10 cellular contexts compared by ENCODE assay signal in the genomic region with DNA sequence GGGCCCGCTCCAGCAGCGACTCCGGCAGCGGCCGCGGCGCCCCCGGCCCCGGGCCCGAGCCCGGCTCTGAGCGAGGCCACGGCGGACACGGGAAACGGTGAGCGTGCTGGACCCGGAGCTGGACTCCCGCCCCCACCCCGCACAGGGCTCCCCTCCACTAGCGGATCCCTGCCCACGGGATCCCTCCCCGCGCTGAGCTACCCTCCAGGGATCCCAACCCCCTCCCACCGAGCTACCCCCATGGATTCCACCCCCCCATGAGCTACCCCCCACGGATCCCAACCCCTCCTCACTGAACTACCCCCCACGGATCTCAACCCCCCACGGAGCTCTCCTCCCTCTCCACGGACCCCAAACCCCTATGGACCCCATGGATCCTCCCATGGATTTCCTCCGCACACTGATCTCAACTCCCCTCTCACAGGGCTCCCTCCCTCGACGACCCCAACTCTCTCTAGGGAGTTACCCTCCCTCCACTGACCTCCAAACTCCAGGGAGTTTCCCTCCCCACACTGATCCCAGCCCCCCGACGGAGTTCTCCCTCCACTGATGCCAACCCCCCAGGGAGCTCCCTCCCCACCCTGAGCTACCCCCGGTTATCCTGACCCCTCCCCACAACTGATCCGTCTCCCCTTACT. TPM values are rescaled to one million over a fixed set of nuclear protein-coding genes. Genes with fewer than 3 reads are reported as not detected.
A peak's percentile ranks its signal among the peaks of the same experiment; 100 is the strongest.
DNase-seq lines count a peak whose midpoint lies in the region; ATAC-seq and TF ChIP-seq lines count a peak whose summit lies in the region.
"Had no signal": no experiment of that assay in that cellular context is flagged by ENCODE, and none has a peak within 500 bp of the region (broad histone marks: within the 10 kb centered on the region; RNA-seq: fewer than 3 reads in every experiment).

No MANE protein-coding gene starts in this region.

- TF ChIP-seq POLR2A in body of pancreas (IDR thresholded peaks at IDR 0.05): no peak

- H3K36me3 ChIP-seq in body of pancreas (replicated peaks in 1 of 2; ENCODE audit: insufficient read depth in 1 of 2, low read depth in 2 of 2) (no peaks in the 10 kb centered on the region), kidney epithelial cell (ENCODE audit: control insufficient read depth, insufficient read depth, low read length) (no peaks in the 10 kb centered on the region)

- peak overlapping the region; percentile 52 for H3K4me3 Mint-ChIP-seq in activated naive CD4-positive, alpha-beta T cell treated with anti-CD3 and anti-CD28 coated beads for 36 hours
- H3K4me3 Mint-ChIP-seq in type B pancreatic cell: peak overlapping the region; percentile 80

- no peaks in the 10 kb centered on the region for H3K9me3 Mint-ChIP-seq in activated naive CD4-positive, alpha-beta T cell treated with anti-CD3 and anti-CD28 coated beads for 36 hours
- H3K9me3 Mint-ChIP-seq in type B pancreatic cell: no peaks in the 10 kb centered on the region

- H3K27ac ChIP-seq in body of pancreas (no peak overlapping the region), foreskin keratinocyte (no peak overlapping the region)

- no peaks in the 10 kb centered on the region for H3K36me3 Mint-ChIP-seq in activated naive CD4-positive, alpha-beta T cell treated with anti-CD3 and anti-CD28 coated beads for 36 hours (ENCODE audit: low read depth)
- no peaks in the 10 kb centered on the region for H3K36me3 Mint-ChIP-seq in type B pancreatic cell

- DNase-seq in activated naive CD4-positive, alpha-beta T cell treated with anti-CD3 and anti-CD28 coated beads for 36 hours: no peak
- no peak for DNase-seq in activated naive CD4-positive, alpha-beta T cell treated with anti-CD3 and anti-CD28 coated beads, Interleukin-2, amount 50 U/mL, for 16 hours
- DNase-seq in body of pancreas (no peak), kidney epithelial cell (ENCODE audit: low read depth) (no peak), type B pancreatic cell (ENCODE audit: extremely low spot score, unreplicated experiment) (no peak), foreskin keratinocyte (no peak), AG08395 (ENCODE audit: low spot score) (no peak), posterior cingulate gyrus (no peak)
- DNase-seq: COR-L47, KG1 had no signal

- no peaks in the 10 kb centered on the region for H3K9me3 ChIP-seq in body of pancreas

- ATAC-seq in body of pancreas (peak; percentile 23), foreskin keratinocyte (no peak)

- intact Hi-C loops in activated naive CD4-positive, alpha-beta T cell treated with anti-CD3 and anti-CD28 coated beads for 36 hours (cut with micrococcal nuclease): no loop called here
- intact Hi-C loops in body of pancreas (cut with DNase I) (loop anchor here (10.0 kb wide), 1 partner anchor 97 kb away; no protein-coding TSS in a partner anchor), posterior cingulate gyrus (cut with DNase I) (no loop called here)

- H3K4me3 ChIP-seq in body of pancreas (no peak overlapping the region), kidney epithelial cell (ENCODE audit: low read depth, low read length) (peak overlapping the region; percentile 2)

- H3K4me1 ChIP-seq in body of pancreas (peaks cover 20% of the 10 kb centered on the region), foreskin keratinocyte (no peaks in the 10 kb centered on the region)

- peaks cover 12% of the 10 kb centered on the region for H3K4me1 Mint-ChIP-seq in activated naive CD4-positive, alpha-beta T cell treated with anti-CD3 and anti-CD28 coated beads for 36 hours (ENCODE audit: low read depth)
- no peaks in the 10 kb centered on the region for H3K4me1 Mint-ChIP-seq in type B pancreatic cell (ENCODE audit: unreplicated experiment)

- peaks cover 34% of the 10 kb centered on the region for H3K27me3 Mint-ChIP-seq in activated naive CD4-positive, alpha-beta T cell treated with anti-CD3 and anti-CD28 coated beads for 36 hours (ENCODE audit: low read depth)
- peaks cover 75% of the 10 kb centered on the region for H3K27me3 Mint-ChIP-seq in type B pancreatic cell

- 3 to 7% methylated on average over 11 to 20 of the region's 36 CpGs for WGBS in body of pancreas, 2 donors

- CTCF ChIA-PET in activated naive CD4-positive, alpha-beta T cell treated with anti-CD3 and anti-CD28 coated beads for 36 hours (lab: Charles Lee): interaction anchor here (1.0 to 2.3 kb wide), 4 partner anchors 9 to 43 kb away, joined by 3 to 11 read pairs (median 4); no protein-coding TSS in a partner anchor

- H3K27me3 ChIP-seq in body of pancreas (peaks cover 0 to 3% of the 10 kb centered on the region in 2 donors), kidney epithelial cell (ENCODE audit: control insufficient read depth, insufficient read depth, low read length) (peaks cover 52% of the 10 kb centered on the region), foreskin keratinocyte (peaks cover 55% of the 10 kb centered on the region)

- H3K27ac Mint-ChIP-seq in activated naive CD4-positive, alpha-beta T cell treated with anti-CD3 and anti-CD28 coated beads for 36 hours: no peak overlapping the region
- no peak overlapping the region for H3K27ac Mint-ChIP-seq in type B pancreatic cell

- TF ChIP-seq CTCF in body of pancreas (IDR thresholded peaks at IDR 0.05) (no peak), kidney epithelial cell (IDR thresholded peaks at IDR 0.05; ENCODE audit: insufficient read depth, low read length, poor library complexity, severe bottlenecking) (no peak), type B pancreatic cell (conservative IDR thresholded peaks at IDR 0.05) (no peak), foreskin keratinocyte (conservative IDR thresholded peaks at IDR 0.05) (no peak)

RNA-seq across cellular contexts. Expression of a gene that starts 20.6 kb away (rescaled TPM):
- total RNA-seq in activated naive CD4-positive, alpha-beta T cell treated with anti-CD3 and anti-CD28 coated beads for 36 hours: 100 to 1,000 TPM; 106 to 115 TPM
- total RNA-seq in body of pancreas (100 to 1,000 TPM; 367 to 445 TPM), kidney epithelial cell (138 and 214 TPM in 2 replicates), type B pancreatic cell (ENCODE audit: low replicate concordance) (228 and 315 TPM in 2 replicates), foreskin keratinocyte (204 and 286 TPM in 2 replicates)
- 502 and 562 TPM in 2 replicates for polyA plus RNA-seq in foreskin keratinocyte
